1 cellular context compared by ENCODE assay signal in genomic region chrX:102599950-102600579, GRCh38.
TF ChIP-seq lines count a peak whose summit lies in the region.

No MANE protein-coding gene starts in this region.

TF ChIP-seq in HCT116, 20 proteins besides CTCF, POLR2A, EP300 and RAD21 (continued from another document):
- no peak for TF ChIP-seq ZBTB33 (IDR thresholded peaks at IDR 0.05; ENCODE audit: extremely low read depth, insufficient replicate concordance, low read length)
